Comparison of ENCODE assay signal across 8 cellular contexts in the genomic region with DNA sequence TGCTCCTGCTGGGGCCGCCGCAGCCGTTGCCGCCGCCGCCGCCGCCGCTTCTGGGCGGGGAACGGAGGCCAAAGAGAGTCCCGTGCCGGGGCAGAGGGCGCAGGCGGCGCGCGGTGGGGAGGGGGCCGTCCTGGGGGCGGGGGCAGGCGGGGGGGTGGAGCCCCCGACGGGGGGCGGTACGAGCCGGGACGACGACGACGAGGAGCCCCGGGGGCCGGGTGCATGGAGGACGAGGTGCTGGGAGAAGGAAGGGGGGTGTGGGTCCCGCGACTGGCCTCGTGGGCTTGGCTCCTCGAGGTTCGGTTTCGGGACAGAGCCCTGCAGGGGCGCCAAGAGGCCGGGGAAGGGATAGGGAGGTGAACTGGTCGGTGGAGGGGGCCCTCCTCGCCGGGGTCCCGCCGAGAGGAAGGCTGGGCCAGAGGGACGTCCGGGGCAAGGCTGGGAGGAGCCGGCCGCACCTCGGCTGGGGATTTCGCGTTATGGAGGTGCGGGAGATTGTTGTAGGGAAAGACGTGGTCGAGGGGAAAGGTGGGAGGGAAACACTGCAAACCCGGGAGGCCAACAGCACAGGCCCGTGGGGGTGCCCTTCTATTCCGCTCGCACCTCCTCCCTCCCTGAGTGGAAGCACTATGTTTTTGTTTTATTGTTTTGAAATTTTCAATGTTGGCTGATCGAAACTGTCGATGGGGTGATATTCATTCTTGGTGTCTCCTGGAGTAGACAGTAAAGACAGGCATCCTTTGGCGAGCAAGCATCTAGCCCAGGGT. TPM values are rescaled to one million over a fixed set of nuclear protein-coding genes. Genes with fewer than 3 reads are reported as not detected.
DNase-seq lines count a peak whose midpoint lies in the region; ATAC-seq and TF ChIP-seq lines count a peak whose summit lies in the region.

No MANE protein-coding gene starts in this region.

- H3K27me3 ChIP-seq in CD8-positive, alpha-beta memory T cell (ENCODE audit: insufficient read depth, low read length, poor library complexity, severe bottlenecking): no peaks in the 10 kb centered on the region
- H3K27me3 ChIP-seq in psoas muscle (ENCODE audit: insufficient read depth in 3 of 3, low read length in 2 of 3): no peaks in the 10 kb centered on the region

- peaks cover 0 to 4% (median 0%) of the 10 kb centered on the region in 3 donors for H3K36me3 Mint-ChIP-seq in CD8-positive, alpha-beta memory T cell

- ATAC-seq in psoas muscle: no peak
- no peak for ATAC-seq in GM21619 (IDR thresholded peaks at IDR 0.05; ENCODE audit: unreplicated experiment)
- no peak for ATAC-seq in esophagus mucosa

- H3K9me3 Mint-ChIP-seq in CD8-positive, alpha-beta memory T cell: peaks cover 0 to 1% (median 0%) of the 10 kb centered on the region in 5 donors

- no peak for TF ChIP-seq EP300 in Ishikawa (IDR thresholded peaks at IDR 0.05; ENCODE audit: borderline replicate concordance)

- no peak for TF ChIP-seq CTCF in psoas muscle (IDR thresholded peaks at IDR 0.05)

- H3K9me3 ChIP-seq in CD8-positive, alpha-beta memory T cell (ENCODE audit: low read length): no peaks in the 10 kb centered on the region
- no peaks in the 10 kb centered on the region for H3K9me3 ChIP-seq in psoas muscle

- no peak overlapping the region for H3K4me3 ChIP-seq in CD8-positive, alpha-beta memory T cell (ENCODE audit: low read length)
- H3K4me3 ChIP-seq in psoas muscle: no peak overlapping the region

- H3K36me3 ChIP-seq in CD8-positive, alpha-beta memory T cell (ENCODE audit: insufficient read depth, low read length): no peaks in the 10 kb centered on the region
- H3K36me3 ChIP-seq in psoas muscle (ENCODE audit: insufficient read depth in 1 of 2, low read depth in 1 of 2): no peaks in the 10 kb centered on the region

- no peaks in the 10 kb centered on the region for H3K4me1 ChIP-seq in CD8-positive, alpha-beta memory T cell (ENCODE audit: insufficient read depth, low read length)
- H3K4me1 ChIP-seq in psoas muscle: no peaks in the 10 kb centered on the region

- peak overlapping the region in 7 of 8 donors; percentile 43 to 90 (median 81) for H3K27ac Mint-ChIP-seq in CD8-positive, alpha-beta memory T cell

- TF ChIP-seq RAD21 in Ishikawa (IDR thresholded peaks at IDR 0.05; ENCODE audit: low read depth): no peak

- 3 to 39% (median 10%) methylated on average over 23 to 60 of the region's 63 CpGs for WGBS in psoas muscle, 3 donors

- CTCF ChIA-PET in CD8-positive, alpha-beta memory T cell (lab: Charles Lee): no interaction called here

- peak overlapping the region; percentile 73 to 93 (median 84) for H3K4me3 Mint-ChIP-seq in CD8-positive, alpha-beta memory T cell

- peak; percentile 24 to 65 (median 44) for DNase-seq in CD8-positive, alpha-beta memory T cell
- DNase-seq in activated T-cell treated with anti-CD3 and anti-CD28 coated beads, Interleukin-2, amount 50 U/mL, for 1 hour: peak; percentile 57
- DNase-seq in glomerular visceral epithelial cell (ENCODE audit: extremely low spot score): peak; percentile 41
- peak; percentile 32 to 66 for DNase-seq in psoas muscle
- DNase-seq in NOMO-1 (lab: John Stamatoyannopoulos, UW; ENCODE audit: unreplicated experiment in 2 of 2): no peak

- intact Hi-C loops in psoas muscle (cut with DNase I): no loop called here

- H3K27ac ChIP-seq in CD8-positive, alpha-beta memory T cell (ENCODE audit: low read depth, low read length): no peak overlapping the region
- no peak overlapping the region for H3K27ac ChIP-seq in psoas muscle

- H3K4me1 Mint-ChIP-seq in CD8-positive, alpha-beta memory T cell: peaks cover 9 to 37% (median 12%) of the 10 kb centered on the region in 3 donors

- POLR2A ChIA-PET in CD8-positive, alpha-beta memory T cell (lab: Charles Lee): no interaction called here

- no peaks in the 10 kb centered on the region for H3K27me3 Mint-ChIP-seq in CD8-positive, alpha-beta memory T cell

TF ChIP-seq in Ishikawa, 13 proteins besides CTCF, POLR2A, EP300 and RAD21:
- TF ChIP-seq TEAD4 (IDR thresholded peaks at IDR 0.05) (no peak), MAX (IDR thresholded peaks at IDR 0.05) (peak; percentile 78)
- TF ChIP-seq, protein P1, sequence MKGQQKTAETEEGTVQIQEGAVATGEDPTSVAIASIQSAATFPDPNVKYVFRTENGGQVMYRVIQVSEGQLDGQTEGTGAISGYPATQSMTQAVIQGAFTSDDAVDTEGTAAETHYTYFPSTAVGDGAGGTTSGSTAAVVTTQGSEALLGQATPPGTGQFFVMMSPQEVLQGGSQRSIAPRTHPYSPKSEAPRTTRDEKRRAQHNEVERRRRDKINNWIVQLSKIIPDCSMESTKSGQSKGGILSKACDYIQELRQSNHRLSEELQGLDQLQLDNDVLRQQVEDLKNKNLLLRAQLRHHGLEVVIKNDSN (IDR thresholded peaks at IDR 0.05): no peak

RNA-seq across cellular contexts. Expression of gene BCORL1, which starts 1.9 kb away (rescaled TPM):
- total RNA-seq in CD8-positive, alpha-beta memory T cell: 10 to 100 TPM; 10.7 to 12.1 TPM
- polyA plus RNA-seq in CD8-positive, alpha-beta memory T cell: 2.7 TPM
- total RNA-seq in psoas muscle: 1 to 10 TPM; 4.5 to 6.2 (median 5.9) TPM
- polyA plus RNA-seq in psoas muscle: 1 to 10 TPM in 2 of 3 donors, under 1 TPM in 1; 0.96 to 4.3 (median 1.8) TPM
- 2.6 TPM for total RNA-seq in esophagus mucosa

Comparison
In these comparisons a context has a peak if more than half of its experiments do, and no peak if none do; other contexts are left out.
1. DNase-seq: peak in CD8-positive, alpha-beta memory T cell (5 of 5), activated T-cell treated with anti-CD3 and anti-CD28 coated beads, Interleukin-2, amount 50 U/mL, for 1 hour (single experiment), glomerular visceral epithelial cell (single experiment) and psoas muscle (2 of 2); none in NOMO-1 (0 of 2).